In genomic region chr1:201946224-201946908, GRCh38 we compare ENCODE assay signal across 7 cellular contexts. TPM values are rescaled to one million over a fixed set of nuclear protein-coding genes. Genes with fewer than 3 reads are reported as not detected.
DNase-seq lines count a peak whose midpoint lies in the region; ATAC-seq and TF ChIP-seq lines count a peak whose summit lies in the region.

TSS of gene LMOD1 (minus strand) at chr1:201946548. CDS start at chr1:201946340, 208 bp downstream.

- intact Hi-C loops in dendritic cell treated with granulocyte-macrophage colony-stimulating factor and Interleukin-4, amounts not matched to agents 40 ng/mL and 50 ng/mL, for 4 days (cut with micrococcal nuclease): no loop called here

- H3K36me3 ChIP-seq in GM23338 (ENCODE audit: insufficient read depth): no peaks in the 10 kb centered on the region

- no peaks in the 10 kb centered on the region for H3K36me3 Mint-ChIP-seq in GM23338 (ENCODE audit: low read depth)
- H3K36me3 Mint-ChIP-seq in dendritic cell treated with granulocyte-macrophage colony-stimulating factor and Interleukin-4, amounts not matched to agents 40 ng/mL and 50 ng/mL, for 4 days (ENCODE audit: low read depth): no peaks in the 10 kb centered on the region

- H3K4me3 Mint-ChIP-seq in GM23338: peak within 1 kb of the TSS; percentile 84
- peak within 1 kb of the TSS; percentile 11 for H3K4me3 Mint-ChIP-seq in dendritic cell treated with granulocyte-macrophage colony-stimulating factor and Interleukin-4, amounts not matched to agents 40 ng/mL and 50 ng/mL, for 4 days

- peaks cover 2% of the 10 kb centered on the region; the same call in 1 of the 2 replicates for H3F3A ChIP-seq in GM23338 (replicated peaks; ENCODE audit: low read depth)

- H2AFZ ChIP-seq in GM23338: peak within 1 kb of the TSS; percentile 93

- no peak within 1 kb of the TSS for H3K27ac Mint-ChIP-seq in GM23338
- no peak within 1 kb of the TSS for H3K27ac Mint-ChIP-seq in dendritic cell treated with granulocyte-macrophage colony-stimulating factor and Interleukin-4, amounts not matched to agents 40 ng/mL and 50 ng/mL, for 4 days

- no peaks in the 10 kb centered on the region for H3K79me2 ChIP-seq in GM23338 (replicated peaks; ENCODE audit: insufficient read depth)

- TF ChIP-seq CTCF in GM23338 (conservative IDR thresholded peaks at IDR 0.05; ENCODE audit: low read depth in 2 of 2): no peak

- H3K4me1 ChIP-seq in GM23338 (ENCODE audit: insufficient read depth): peaks cover under 1% of the 10 kb centered on the region; the same call in 1 of the 2 replicates

- peak within 1 kb of the TSS; percentile 87 for H3K4me2 ChIP-seq in GM23338

- peak; percentile 96 for DNase-seq in GM23338 (ENCODE audit: low spot score)
- peak; percentile 38 for DNase-seq in NCI-H774 (lab: John Stamatoyannopoulos, UW)
- DNase-seq in kidney glomerular epithelial cell (lab: John Stamatoyannopoulos, UW): peak; percentile 83
- no peak for DNase-seq in NOMO-1 treated with DMSO at 0.1 percent for 48 hours (lab: John Stamatoyannopoulos, UW; ENCODE audit: unreplicated experiment)

- ATAC-seq in GM23338 (peak; percentile 86), GM19324 (IDR thresholded peaks at IDR 0.05; ENCODE audit: low FRiP score, unreplicated experiment) (no peak)

- H3K27me3 ChIP-seq in GM23338 (ENCODE audit: insufficient read depth): peaks cover 18% of the 10 kb centered on the region

- peak within 1 kb of the TSS; percentile 55 for H3K4me3 ChIP-seq in GM23338
- H3K4me3 ChIP-seq in skin epidermis: peak within 1 kb of the TSS; percentile 4 to 44 (median 22)

- H3K9me2 ChIP-seq in GM23338 (ENCODE audit: insufficient read depth): no peaks in the 10 kb centered on the region

- H3K4me1 Mint-ChIP-seq in GM23338: peaks cover 33% of the 10 kb centered on the region
- peaks cover 17% of the 10 kb centered on the region for H3K4me1 Mint-ChIP-seq in dendritic cell treated with granulocyte-macrophage colony-stimulating factor and Interleukin-4, amounts not matched to agents 40 ng/mL and 50 ng/mL, for 4 days (ENCODE audit: low read depth)

- H3K27ac ChIP-seq in GM23338 (ENCODE audit: low read depth): no peak within 1 kb of the TSS
- peak within 1 kb of the TSS in 13 of 21 experiments; percentile 6 to 74 (median 43) for H3K27ac ChIP-seq in skin epidermis

- no peaks in the 10 kb centered on the region for H4K20me1 ChIP-seq in GM23338 (replicated peaks; ENCODE audit: insufficient read depth)

- peaks cover 21% of the 10 kb centered on the region for H3K27me3 Mint-ChIP-seq in GM23338 (ENCODE audit: insufficient read depth, low read depth, poor library complexity)
- H3K27me3 Mint-ChIP-seq in dendritic cell treated with granulocyte-macrophage colony-stimulating factor and Interleukin-4, amounts not matched to agents 40 ng/mL and 50 ng/mL, for 4 days: peaks cover 57% of the 10 kb centered on the region

- no peaks in the 10 kb centered on the region for H3K9me3 Mint-ChIP-seq in GM23338
- no peaks in the 10 kb centered on the region for H3K9me3 Mint-ChIP-seq in dendritic cell treated with granulocyte-macrophage colony-stimulating factor and Interleukin-4, amounts not matched to agents 40 ng/mL and 50 ng/mL, for 4 days

TF ChIP-seq in GM23338, 12 proteins besides CTCF, POLR2A, EP300 and RAD21:
- TF ChIP-seq POLR2AphosphoS5 (IDR thresholded peaks at IDR 0.05; ENCODE audit: low read depth): peak; percentile 63
- TF ChIP-seq, protein P1, sequence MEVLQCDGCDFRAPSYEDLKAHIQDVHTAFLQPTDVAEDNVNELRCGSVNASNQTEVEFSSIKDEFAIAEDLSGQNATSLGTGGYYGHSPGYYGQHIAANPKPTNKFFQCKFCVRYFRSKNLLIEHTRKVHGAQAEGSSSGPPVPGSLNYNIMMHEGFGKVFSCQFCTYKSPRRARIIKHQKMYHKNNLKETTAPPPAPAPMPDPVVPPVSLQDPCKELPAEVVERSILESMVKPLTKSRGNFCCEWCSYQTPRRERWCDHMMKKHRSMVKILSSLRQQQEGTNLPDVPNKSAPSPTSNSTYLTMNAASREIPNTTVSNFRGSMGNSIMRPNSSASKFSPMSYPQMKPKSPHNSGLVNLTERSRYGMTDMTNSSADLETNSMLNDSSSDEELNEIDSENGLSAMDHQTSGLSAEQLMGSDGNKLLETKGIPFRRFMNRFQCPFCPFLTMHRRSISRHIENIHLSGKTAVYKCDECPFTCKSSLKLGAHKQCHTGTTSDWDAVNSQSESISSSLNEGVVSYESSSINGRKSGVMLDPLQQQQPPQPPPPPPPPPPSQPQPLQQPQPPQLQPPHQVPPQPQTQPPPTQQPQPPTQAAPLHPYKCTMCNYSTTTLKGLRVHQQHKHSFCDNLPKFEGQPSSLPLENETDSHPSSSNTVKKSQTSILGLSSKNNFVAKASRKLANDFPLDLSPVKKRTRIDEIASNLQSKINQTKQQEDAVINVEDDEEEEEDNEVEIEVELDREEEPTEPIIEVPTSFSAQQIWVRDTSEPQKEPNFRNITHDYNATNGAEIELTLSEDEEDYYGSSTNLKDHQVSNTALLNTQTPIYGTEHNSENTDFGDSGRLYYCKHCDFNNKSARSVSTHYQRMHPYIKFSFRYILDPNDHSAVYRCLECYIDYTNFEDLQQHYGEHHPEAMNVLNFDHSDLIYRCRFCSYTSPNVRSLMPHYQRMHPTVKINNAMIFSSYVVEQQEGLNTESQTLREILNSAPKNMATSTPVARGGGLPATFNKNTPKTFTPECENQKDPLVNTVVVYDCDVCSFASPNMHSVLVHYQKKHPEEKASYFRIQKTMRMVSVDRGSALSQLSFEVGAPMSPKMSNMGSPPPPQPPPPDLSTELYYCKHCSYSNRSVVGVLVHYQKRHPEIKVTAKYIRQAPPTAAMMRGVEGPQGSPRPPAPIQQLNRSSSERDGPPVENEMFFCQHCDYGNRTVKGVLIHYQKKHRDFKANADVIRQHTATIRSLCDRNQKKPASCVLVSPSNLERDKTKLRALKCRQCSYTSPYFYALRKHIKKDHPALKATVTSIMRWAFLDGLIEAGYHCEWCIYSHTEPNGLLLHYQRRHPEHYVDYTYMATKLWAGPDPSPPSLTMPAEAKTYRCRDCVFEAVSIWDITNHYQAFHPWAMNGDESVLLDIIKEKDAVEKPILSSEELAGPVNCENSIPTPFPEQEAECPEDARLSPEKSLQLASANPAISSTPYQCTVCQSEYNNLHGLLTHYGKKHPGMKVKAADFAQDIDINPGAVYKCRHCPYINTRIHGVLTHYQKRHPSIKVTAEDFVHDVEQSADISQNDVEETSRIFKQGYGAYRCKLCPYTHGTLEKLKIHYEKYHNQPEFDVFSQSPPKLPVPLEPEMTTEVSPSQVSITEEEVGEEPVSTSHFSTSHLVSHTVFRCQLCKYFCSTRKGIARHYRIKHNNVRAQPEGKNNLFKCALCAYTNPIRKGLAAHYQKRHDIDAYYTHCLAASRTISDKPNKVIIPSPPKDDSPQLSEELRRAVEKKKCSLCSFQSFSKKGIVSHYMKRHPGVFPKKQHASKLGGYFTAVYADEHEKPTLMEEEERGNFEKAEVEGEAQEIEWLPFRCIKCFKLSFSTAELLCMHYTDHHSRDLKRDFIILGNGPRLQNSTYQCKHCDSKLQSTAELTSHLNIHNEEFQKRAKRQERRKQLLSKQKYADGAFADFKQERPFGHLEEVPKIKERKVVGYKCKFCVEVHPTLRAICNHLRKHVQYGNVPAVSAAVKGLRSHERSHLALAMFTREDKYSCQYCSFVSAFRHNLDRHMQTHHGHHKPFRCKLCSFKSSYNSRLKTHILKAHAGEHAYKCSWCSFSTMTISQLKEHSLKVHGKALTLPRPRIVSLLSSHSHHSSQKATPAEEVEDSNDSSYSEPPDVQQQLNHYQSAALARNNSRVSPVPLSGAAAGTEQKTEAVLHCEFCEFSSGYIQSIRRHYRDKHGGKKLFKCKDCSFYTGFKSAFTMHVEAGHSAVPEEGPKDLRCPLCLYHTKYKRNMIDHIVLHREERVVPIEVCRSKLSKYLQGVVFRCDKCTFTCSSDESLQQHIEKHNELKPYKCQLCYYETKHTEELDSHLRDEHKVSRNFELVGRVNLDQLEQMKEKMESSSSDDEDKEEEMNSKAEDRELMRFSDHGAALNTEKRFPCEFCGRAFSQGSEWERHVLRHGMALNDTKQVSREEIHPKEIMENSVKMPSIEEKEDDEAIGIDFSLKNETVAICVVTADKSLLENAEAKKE (CRISPR knock-in tag; IDR thresholded peaks at IDR 0.05): no peak
- TF ChIP-seq CREB1 (CRISPR knock-in tag; IDR thresholded peaks at IDR 0.05; ENCODE audit: low read depth): 0 out of 2 replicates have a peak, but pooled peaks have one; percentile 5
- TF ChIP-seq ZNF114 (CRISPR knock-in tag; IDR thresholded peaks at IDR 0.05): no peak

RNA-seq across cellular contexts. Expression of gene LMOD1, which starts in this region (rescaled TPM):
- 0.82 and 1.7 TPM in 2 replicates for total RNA-seq in GM23338 (2014; rRNA removed; shearing (Covaris generic))
- 0.74 and 1.0 TPM in 2 replicates for polyA plus RNA-seq in GM23338 (2016; fragmentation: Nextera tagmentation; extraction: Ambion mirVana)
